1 cellular context compared by ENCODE assay signal in genomic region chr6:158810149-158811095, GRCh38.
TF ChIP-seq lines count a peak whose summit lies in the region.

No MANE protein-coding gene starts in this region.

TF ChIP-seq in WTC11, 78 proteins besides CTCF, POLR2A, EP300 and RAD21 (continued from another document):
- TF ChIP-seq AFF4 (CRISPR knock-in tag; IDR thresholded peaks at IDR 0.05; ENCODE audit: borderline replicate concordance) (no peak), PREB (CRISPR knock-in tag; IDR thresholded peaks at IDR 0.05; ENCODE audit: borderline replicate concordance) (no peak), ZNF396 (CRISPR knock-in tag; IDR thresholded peaks at IDR 0.05; ENCODE audit: borderline replicate concordance) (no peak), MYBL2 (CRISPR knock-in tag; IDR thresholded peaks at IDR 0.05) (no peak)
